ENCODE assay signal across 11 cellular contexts in the genomic region with DNA sequence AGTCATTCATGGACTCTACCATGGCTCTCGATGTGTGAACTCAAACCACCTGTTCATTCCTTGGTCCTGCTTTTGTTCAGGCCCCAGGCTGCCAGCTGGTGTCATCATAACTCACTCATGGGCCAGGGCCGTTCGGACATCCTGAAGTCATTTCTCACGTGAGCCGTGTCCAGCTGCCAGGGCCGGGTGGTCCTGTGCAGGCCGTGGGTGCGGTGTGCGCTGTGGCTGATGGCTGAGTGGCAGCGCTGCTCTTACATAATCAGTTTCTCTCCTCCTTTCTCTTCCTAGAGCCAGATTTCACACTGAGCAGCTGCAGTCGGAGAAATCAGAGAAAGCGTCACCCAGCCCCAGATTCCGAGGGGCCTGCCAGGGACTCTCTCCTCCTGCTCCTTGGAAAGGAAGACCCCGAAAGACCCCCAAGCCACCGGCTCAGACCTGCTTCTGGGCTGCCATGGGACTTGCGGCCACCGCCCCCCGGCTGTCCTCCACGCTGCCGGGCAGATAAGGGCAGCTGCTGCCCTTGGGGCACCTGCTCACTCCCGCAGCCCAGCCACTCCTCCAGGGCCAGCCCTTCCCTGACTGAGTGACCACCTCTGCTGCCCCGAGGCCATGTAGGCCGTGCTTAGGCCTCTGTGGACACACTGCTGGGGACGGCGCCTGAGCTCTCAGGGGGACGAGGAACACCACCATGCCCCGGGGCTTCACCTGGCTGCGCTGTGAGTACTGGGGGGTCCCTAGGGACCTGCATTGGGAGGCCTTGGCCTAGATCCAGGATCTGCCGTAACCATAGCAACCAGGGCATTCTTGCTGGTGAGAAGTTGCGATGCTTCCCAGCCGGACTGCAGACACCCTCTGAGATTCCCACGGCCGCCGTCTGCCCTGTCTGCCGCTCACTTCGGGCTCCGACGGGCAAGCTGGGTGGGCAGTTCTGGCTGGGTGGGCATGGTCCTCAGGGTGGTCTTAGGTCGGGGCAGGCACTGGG. TPM values are rescaled to one million over a fixed set of nuclear protein-coding genes. Genes with fewer than 3 reads are reported as not detected.
DNase-seq lines count a peak whose midpoint lies in the region; ATAC-seq and TF ChIP-seq lines count a peak whose summit lies in the region.
"Had no signal": no experiment of that assay in that cellular context is flagged by ENCODE, and none has a peak within 500 bp of the region (broad histone marks: within the 10 kb centered on the region; RNA-seq: fewer than 3 reads in every experiment).

A gene (plus strand): TSS at position 300 of the 982 bp plus-strand sequence. CDS start 389 bp downstream, at position 689.

- peaks cover 6% of the 10 kb centered on the region for H3K27me3 Mint-ChIP-seq in brain
- peaks cover 3 to 8% (median 5%) of the 10 kb centered on the region in 3 donors for H3K27me3 Mint-ChIP-seq in immature natural killer cell (ENCODE audit: low read depth in 3 of 3)

- H3K4me3 ChIP-seq in lower leg skin (ENCODE audit: low read depth, poor library complexity, severe bottlenecking) (no peak within 1 kb of the TSS), thoracic aorta (peak within 1 kb of the TSS; percentile 57)
- H3K4me3 ChIP-seq: A549, SJSA1 had no signal

- no peaks in the 10 kb centered on the region for H3K36me3 ChIP-seq in thoracic aorta
- H3K36me3 ChIP-seq: SJSA1 had no signal

- no peak for ATAC-seq in thoracic aorta (ENCODE audit: insufficient number of reproducible peaks, low FRiP score, low read depth)

- no peak for TF ChIP-seq CTCF in brain (conservative IDR thresholded peaks at IDR 0.05)
- TF ChIP-seq CTCF in lower leg skin (IDR thresholded peaks at IDR 0.05): no peak
- no peak for TF ChIP-seq CTCF in thoracic aorta (IDR thresholded peaks at IDR 0.05)

- H3K27me3 ChIP-seq in thoracic aorta (replicated peaks; ENCODE audit: insufficient read depth): no peaks in the 10 kb centered on the region
- H3K27me3 ChIP-seq: SJSA1 had no signal

- no peak for TF ChIP-seq POLR2A in lower leg skin (IDR thresholded peaks at IDR 0.05)

- H3K27ac Mint-ChIP-seq in brain (peak within 1 kb of the TSS in 4 of 5 experiments; percentile 80 to 97 (median 90)), immature natural killer cell (no peak within 1 kb of the TSS)

- H3K4me3 Mint-ChIP-seq in brain (peak within 1 kb of the TSS; percentile 24 to 68 (median 31)), immature natural killer cell (no peak within 1 kb of the TSS)

- 67 to 85% methylated on average over 21 to 39 of the region's 39 CpGs for WGBS in lower leg skin, 2 donors

- intact Hi-C loops in lower leg skin (cut with DNase I; ENCODE audit: low total_unique reads): no loop called here

- peaks cover 12 to 34% of the 10 kb centered on the region in 2 donors for H3K4me1 ChIP-seq in thoracic aorta (ENCODE audit: control insufficient read depth in 1 of 2, low read depth in 2 of 2)
- H3K4me1 ChIP-seq: A549, SJSA1 had no signal

- DNase-seq in NCI-H1417 (lab: John Stamatoyannopoulos, UW) (peak in 2 of 3 experiments; percentile 76 to 90), NCI-H1417 treated with DMSO at 0.1 percent for 48 hours (lab: John Stamatoyannopoulos, UW) (no peak), lower leg skin (ENCODE audit: low spot score in 2 of 2) (no peak), thoracic aorta (ENCODE audit: low spot score) (no peak), immature natural killer cell (no peak)
- DNase-seq in activated CD4-positive, alpha-beta T cell treated with anti-CD3 and anti-CD28 coated beads for 48 hours: no peak
- no peak for DNase-seq in activated CD4-positive, CD25-positive, alpha-beta regulatory T cell (lab: John Stamatoyannopoulos, UW)

- H3K9me3 Mint-ChIP-seq in brain (peaks cover 0 to 22% (median 10%) of the 10 kb centered on the region in 5 experiments), immature natural killer cell (no peaks in the 10 kb centered on the region)

- H3K4me1 Mint-ChIP-seq in brain: peaks cover 31% of the 10 kb centered on the region
- H3K4me1 Mint-ChIP-seq in immature natural killer cell: no peaks in the 10 kb centered on the region

- H3K9me3 ChIP-seq in thoracic aorta: no peaks in the 10 kb centered on the region
- H3K9me3 ChIP-seq: A549, SJSA1 had no signal

- H3K36me3 Mint-ChIP-seq in brain: no peaks in the 10 kb centered on the region
- H3K36me3 Mint-ChIP-seq in immature natural killer cell: no peaks in the 10 kb centered on the region

- H3K27ac ChIP-seq in thoracic aorta: peak within 1 kb of the TSS; percentile 2 to 82
- H3K27ac ChIP-seq: A549, parathyroid adenoma, SJSA1 had no signal

RNA-seq across cellular contexts. Expression of the gene that starts here (rescaled TPM):
- polyA plus RNA-seq in brain (ENCODE audit: insufficient read depth, low read depth, low replicate concordance) (6.7 TPM), immature natural killer cell (not detected)
- total RNA-seq in lower leg skin (100 to 1,000 TPM in 3 of 4 donors, 10 to 100 TPM in 1; 96.9 to 158 (median 129) TPM), thoracic aorta (10 to 100 TPM; 11.9 to 55.6 TPM)

Comparison
In these comparisons a context has a peak if more than half of its experiments do, and no peak if none do; other contexts are left out.
1. DNase-seq: peak in NCI-H1417 (2 of 3); none in NCI-H1417 treated with DMSO at 0.1 percent for 48 hours (single experiment), lower leg skin (0 of 2), thoracic aorta (single experiment), activated CD4-positive, alpha-beta T cell treated with anti-CD3 and anti-CD28 coated beads for 48 hours (single experiment), immature natural killer cell (0 of 3) and activated CD4-positive, CD25-positive, alpha-beta regulatory T cell (0 of 4).
2. H3K27ac Mint-ChIP-seq: peak in brain (4 of 5); none in immature natural killer cell (0 of 6).
3. H3K4me3 Mint-ChIP-seq: peak in brain (5 of 5); none in immature natural killer cell (0 of 5).